Comparison of ENCODE assay signal across 13 cellular contexts in the genomic region with DNA sequence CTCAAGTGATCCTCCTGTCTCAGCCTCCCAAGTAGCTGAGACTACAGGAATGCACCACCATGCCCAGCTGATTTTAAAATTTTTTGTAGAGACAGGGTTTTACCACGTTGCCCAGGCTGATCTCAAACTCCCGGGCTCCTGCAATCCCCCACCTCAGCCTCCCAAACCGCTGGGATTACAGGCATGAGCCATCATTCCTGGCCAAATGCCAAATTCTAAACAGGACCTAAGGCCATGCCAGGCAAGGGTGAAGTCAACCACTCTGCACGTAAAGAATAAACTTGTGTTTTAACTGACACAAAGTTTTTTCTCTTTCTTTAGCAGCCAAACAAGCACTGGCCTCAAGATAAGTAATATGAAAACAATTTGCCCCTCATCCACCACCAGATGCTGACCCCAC.
"Had no signal": no experiment of that assay in that cellular context is flagged by ENCODE, and none has a peak within 500 bp of the region (broad histone marks: within the 10 kb centered on the region; RNA-seq: fewer than 3 reads in every experiment).

No MANE protein-coding gene starts in this region.

- H3K36me3 ChIP-seq: colonic mucosa, gastroesophageal sphincter, left ventricle myocardium inferior, thoracic aorta had no signal

- DNase-seq: activated CD4-positive, alpha-beta T cell treated with anti-CD3 and anti-CD28 coated beads, Interleukin-2, amount 10 ng/mL, durations not matched to agents 7 days and 5 days; activated CD4-positive, CD25-positive, alpha-beta regulatory T cell; activated CD8-positive, alpha-beta memory T cell treated with anti-CD3 and anti-CD28 coated beads for 24 hours; activated naive CD4-positive, alpha-beta T cell treated with anti-CD3 and anti-CD28 coated beads, Interleukin-2, amount 10 ng/mL, durations not matched to agents 7 days and 5 days; caudate nucleus; colonic mucosa; left ventricle myocardium inferior; mesendoderm; nephron progenitor cell; stimulated activated CD4-positive, alpha-beta T cell treated with anti-CD3 and anti-CD28 coated beads, Interleukin-2, amount 100 ng/mL, for 48 hours; stimulated activated CD8-positive, alpha-beta memory T cell treated with anti-CD3 and anti-CD28 coated beads, Interleukin-4, amount 100 ng/mL, for 48 hours had no signal

- H3K27ac ChIP-seq: colonic mucosa, gastroesophageal sphincter, left ventricle myocardium inferior, thoracic aorta had no signal

- H3K4me1 ChIP-seq: colonic mucosa, gastroesophageal sphincter, left ventricle myocardium inferior had no signal

- H3K4me3 ChIP-seq: colonic mucosa, gastroesophageal sphincter, left ventricle myocardium inferior, thoracic aorta had no signal

- ATAC-seq: gastroesophageal sphincter had no signal

- H3K27me3 ChIP-seq: colonic mucosa, gastroesophageal sphincter had no signal

- H3K9me3 ChIP-seq: colonic mucosa, gastroesophageal sphincter, left ventricle myocardium inferior, thoracic aorta had no signal
